Comparison of ENCODE assay signal across 22 cellular contexts in the genomic region with DNA sequence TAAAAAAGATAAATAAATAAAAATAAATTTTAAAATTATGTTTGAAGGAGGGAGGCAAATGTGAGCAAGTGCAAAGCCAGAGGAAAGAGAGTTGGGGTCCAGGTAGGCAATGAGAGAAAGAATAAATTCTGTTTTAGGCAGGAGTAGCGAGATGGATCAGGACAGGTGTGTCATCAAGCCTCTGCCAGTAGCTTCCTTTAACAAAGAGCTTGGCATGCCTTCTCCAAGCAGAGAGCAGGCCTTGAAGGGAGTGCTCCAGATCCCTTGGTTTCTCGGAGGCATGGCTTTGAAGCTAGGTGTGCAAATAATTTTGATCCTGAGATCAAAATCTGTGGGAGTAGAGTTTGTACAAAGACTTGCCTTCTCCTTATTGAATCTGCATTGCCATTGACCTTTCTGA. TPM values are rescaled to one million over a fixed set of nuclear protein-coding genes. Genes with fewer than 3 reads are reported as not detected.
DNase-seq lines count a peak whose midpoint lies in the region; ATAC-seq and TF ChIP-seq lines count a peak whose summit lies in the region.
"Had no signal": no experiment of that assay in that cellular context is flagged by ENCODE, and none has a peak within 500 bp of the region (broad histone marks: within the 10 kb centered on the region; RNA-seq: fewer than 3 reads in every experiment).

No MANE protein-coding gene starts in this region.

- H3K9me3 Mint-ChIP-seq in neural crest cell: no peaks in the 10 kb centered on the region
- no peaks in the 10 kb centered on the region for H3K9me3 Mint-ChIP-seq in H9
- H3K9me3 Mint-ChIP-seq in activated CD8-positive, alpha-beta memory T cell treated with anti-CD3 and anti-CD28 coated beads, Interleukin-2, amount 10 ng/mL, durations not matched to agents 7 days and 5 days (ENCODE audit: low read depth): no peaks in the 10 kb centered on the region
- H3K9me3 Mint-ChIP-seq: CD4-positive, alpha-beta memory T cell had no signal

- no peak overlapping the region for H3T11ph ChIP-seq in H9 (ENCODE audit: low read length)

- H3K27me3 ChIP-seq in heart right ventricle: no peaks in the 10 kb centered on the region
- H3K27me3 ChIP-seq in right atrium auricular region: no peaks in the 10 kb centered on the region
- H3K27me3 ChIP-seq in layer of hippocampus (ENCODE audit: control insufficient read depth, insufficient read depth, low read length): no peaks in the 10 kb centered on the region
- H3K27me3 ChIP-seq in vagina: no peaks in the 10 kb centered on the region
- H3K27me3 ChIP-seq in H9 (ENCODE audit: insufficient read depth, low read length): no peaks in the 10 kb centered on the region
- H3K27me3 ChIP-seq: Peyer's patch had no signal

- CTCF ChIA-PET in activated CD8-positive, alpha-beta memory T cell treated with anti-CD3 and anti-CD28 coated beads, Interleukin-2, amount 10 ng/mL, durations not matched to agents 7 days and 5 days (lab: Charles Lee): no interaction called here

- H3K27ac Mint-ChIP-seq in neural crest cell (ENCODE audit: unreplicated experiment) (peak overlapping the region; percentile 44), H9 (no peak overlapping the region)
- no peak overlapping the region for H3K27ac Mint-ChIP-seq in activated CD8-positive, alpha-beta memory T cell treated with anti-CD3 and anti-CD28 coated beads, Interleukin-2, amount 10 ng/mL, durations not matched to agents 7 days and 5 days
- H3K27ac Mint-ChIP-seq: CD4-positive, alpha-beta memory T cell had no signal

- WGBS in heart right ventricle, 2 donors: 86 to 88% methylated on average over 2 of the region's 2 CpGs
- WGBS in H9 (ENCODE audit: extremely low coverage, insufficient read length, low lambda C conversion rate): no CpG with 5 or more reads among the region's 2 CpGs

- H3K4me3 ChIP-seq in heart right ventricle: no peak overlapping the region
- no peak overlapping the region for H3K4me3 ChIP-seq in right atrium auricular region
- H3K4me3 ChIP-seq in vagina: no peak overlapping the region
- H3K4me3 ChIP-seq: Peyer's patch, SK-N-MC had no signal

- ATAC-seq in heart right ventricle: no peak
- no peak for ATAC-seq in activated CD8-positive, alpha-beta memory T cell treated with anti-CD3 and anti-CD28 coated beads, Interleukin-2, amount 10 ng/mL, durations not matched to agents 7 days and 5 days
- ATAC-seq: HCT116 had no signal

- H3K36me3 ChIP-seq in heart right ventricle: no peaks in the 10 kb centered on the region
- no peaks in the 10 kb centered on the region for H3K36me3 ChIP-seq in right atrium auricular region
- H3K36me3 ChIP-seq in vagina: no peaks in the 10 kb centered on the region
- H3K36me3 ChIP-seq: Peyer's patch had no signal

- H3K4me1 ChIP-seq in heart right ventricle (peaks cover 0 to 95% (median 35%) of the 10 kb centered on the region in 9 donors), right atrium auricular region (peaks cover 0 to 32% of the 10 kb centered on the region in 2 donors), vagina (no peaks in the 10 kb centered on the region), H9 (ENCODE audit: insufficient read depth, low read length) (no peaks in the 10 kb centered on the region)
- H3K4me1 ChIP-seq: Peyer's patch had no signal

- H2BK120ac ChIP-seq in H9 (ENCODE audit: low read depth, low read length, poor library complexity, severe bottlenecking): no peak overlapping the region

- H3K18ac ChIP-seq in H9 (ENCODE audit: insufficient read length, low read depth, low read length): no peak overlapping the region

- peak overlapping the region in 7 of 10 donors; percentile 35 to 88 (median 81) for H3K27ac ChIP-seq in heart right ventricle
- H3K27ac ChIP-seq in right atrium auricular region: peak overlapping the region in 1 of 2 donors; percentile 1
- peak overlapping the region; percentile 35 for H3K27ac ChIP-seq in layer of hippocampus (ENCODE audit: low read depth, low read length)
- no peak overlapping the region for H3K27ac ChIP-seq in vagina
- H3K27ac ChIP-seq in H9 (ENCODE audit: insufficient read length, low read depth, low read length): no peak overlapping the region
- H3K27ac ChIP-seq: Peyer's patch, SK-N-MC had no signal

- no peak overlapping the region for H4K5ac ChIP-seq in H9 (ENCODE audit: insufficient read length, low read depth, low read length)

- H2BK20ac ChIP-seq in H9 (ENCODE audit: low read depth, low read length, poor library complexity, severe bottlenecking): no peak overlapping the region

- no peak for TF ChIP-seq POLR2A in vagina (IDR thresholded peaks at IDR 0.05)

- H3K4ac ChIP-seq in H9 (ENCODE audit: low read depth, low read length): no peak overlapping the region

- no peak overlapping the region for H3K4me3 Mint-ChIP-seq in neural crest cell
- no peak overlapping the region for H3K4me3 Mint-ChIP-seq in H9
- H3K4me3 Mint-ChIP-seq in activated CD8-positive, alpha-beta memory T cell treated with anti-CD3 and anti-CD28 coated beads, Interleukin-2, amount 10 ng/mL, durations not matched to agents 7 days and 5 days: no peak overlapping the region
- H3K4me3 Mint-ChIP-seq: CD4-positive, alpha-beta memory T cell had no signal

- TF ChIP-seq CTCF in heart right ventricle (IDR thresholded peaks at IDR 0.05): no peak
- no peak for TF ChIP-seq CTCF in right atrium auricular region (IDR thresholded peaks at IDR 0.05)
- TF ChIP-seq CTCF in neural crest cell (conservative IDR thresholded peaks at IDR 0.05): no peak
- TF ChIP-seq CTCF in vagina (IDR thresholded peaks at IDR 0.05): no peak
- no peak for TF ChIP-seq CTCF in H9 (conservative IDR thresholded peaks at IDR 0.05)

- H2BK12ac ChIP-seq in H9 (ENCODE audit: insufficient read length, low read depth, low read length): no peak overlapping the region

- no peaks in the 10 kb centered on the region for H3K79me2 ChIP-seq in H9 (ENCODE audit: insufficient read depth, low read length)

- H3K27me3 Mint-ChIP-seq in neural crest cell (ENCODE audit: low read depth) (peaks cover 19% of the 10 kb centered on the region), H9 (ENCODE audit: low read depth) (no peaks in the 10 kb centered on the region)
- no peaks in the 10 kb centered on the region for H3K27me3 Mint-ChIP-seq in activated CD8-positive, alpha-beta memory T cell treated with anti-CD3 and anti-CD28 coated beads, Interleukin-2, amount 10 ng/mL, durations not matched to agents 7 days and 5 days
- H3K27me3 Mint-ChIP-seq: CD4-positive, alpha-beta memory T cell had no signal

- H4K91ac ChIP-seq in H9 (ENCODE audit: insufficient read length, low read depth, low read length): no peak overlapping the region

- H3K23ac ChIP-seq in H9 (ENCODE audit: insufficient read length, low read depth, low read length): no peak overlapping the region

- H2BK5ac ChIP-seq in H9 (ENCODE audit: insufficient read length, low read length): no peak overlapping the region

- intact Hi-C loops in heart right ventricle (cut with DNase I): loop anchor here in 2 of 10 donors (5.0 kb wide), 2 partner anchors 56 to 131 kb away; a partner anchor contains a TSS
- intact Hi-C loops in vagina (cut with DNase I): no loop called here

- H3K9me3 ChIP-seq in heart right ventricle (no peaks in the 10 kb centered on the region), right atrium auricular region (no peaks in the 10 kb centered on the region), vagina (no peaks in the 10 kb centered on the region), H9 (ENCODE audit: control insufficient read depth, low read depth, low read length) (no peaks in the 10 kb centered on the region)
- H3K9me3 ChIP-seq: Peyer's patch had no signal

- no peak overlapping the region for H3K9ac ChIP-seq in H9 (ENCODE audit: extremely low read depth, insufficient read length, low read length)

- no peak overlapping the region for H3K4me2 ChIP-seq in H9 (ENCODE audit: insufficient read depth, insufficient read length, low read length)

- no peak overlapping the region for H2AFZ ChIP-seq in H9 (ENCODE audit: low read length)

- H3K4me1 Mint-ChIP-seq in neural crest cell (peaks cover 45% of the 10 kb centered on the region), H9 (no peaks in the 10 kb centered on the region)
- H3K4me1 Mint-ChIP-seq in activated CD8-positive, alpha-beta memory T cell treated with anti-CD3 and anti-CD28 coated beads, Interleukin-2, amount 10 ng/mL, durations not matched to agents 7 days and 5 days: no peaks in the 10 kb centered on the region
- H3K4me1 Mint-ChIP-seq: CD4-positive, alpha-beta memory T cell had no signal

- DNase-seq in heart right ventricle (no peak), right atrium auricular region (ENCODE audit: low spot score) (no peak), neural crest cell (ENCODE audit: low read depth, low spot score) (no peak), vagina (ENCODE audit: extremely low spot score in 2 of 2) (no peak), H9 (no peak)
- no peak for DNase-seq in activated CD8-positive, alpha-beta memory T cell treated with anti-CD3 and anti-CD28 coated beads, Interleukin-2, amount 10 ng/mL, durations not matched to agents 7 days and 5 days
- DNase-seq: C1 segment of cervical spinal cord; CD4-positive, alpha-beta memory T cell; COR-L47; DND-41; NCI-H1092; NCI-H1417 treated with DMSO at 0.1 percent for 48 hours; NCI-H1694 treated with DMSO at 0.1 percent for 48 hours; NCI-H2081; NCI-H2227 treated with DMSO at 0.1 percent for 48 hours; NCI-H526 treated with DMSO at 0.1 percent for 48 hours; OCI-M1; Peyer's patch; SHP77 treated with DMSO at 0.1 percent for 48 hours had no signal

- no peak overlapping the region for H3K56ac ChIP-seq in H9 (ENCODE audit: insufficient read length, low read depth, low read length)

- no peaks in the 10 kb centered on the region for H3K79me1 ChIP-seq in H9 (ENCODE audit: insufficient read depth, low read depth, low read length, poor library complexity, severe bottlenecking)

- H2AK5ac ChIP-seq in H9 (ENCODE audit: insufficient read length, low read length): no peak overlapping the region

- no peak overlapping the region for H3K14ac ChIP-seq in H9 (ENCODE audit: insufficient read depth, low read length)

- no peak overlapping the region for H4K8ac ChIP-seq in H9 (replicated peaks; ENCODE audit: insufficient read length, low read depth, low read length)

- no peaks in the 10 kb centered on the region for H3K23me2 ChIP-seq in H9 (ENCODE audit: insufficient read length, low read depth, low read length, poor library complexity, severe bottlenecking)

- H4K20me1 ChIP-seq in H9 (ENCODE audit: control insufficient read depth, insufficient read depth, insufficient read length): no peaks in the 10 kb centered on the region

- H3K36me3 Mint-ChIP-seq in neural crest cell (ENCODE audit: low read depth): no peaks in the 10 kb centered on the region
- H3K36me3 Mint-ChIP-seq in H9 (ENCODE audit: insufficient read depth in 1 of 3, low read depth in 3 of 3): no peaks in the 10 kb centered on the region
- no peaks in the 10 kb centered on the region for H3K36me3 Mint-ChIP-seq in activated CD8-positive, alpha-beta memory T cell treated with anti-CD3 and anti-CD28 coated beads, Interleukin-2, amount 10 ng/mL, durations not matched to agents 7 days and 5 days
- H3K36me3 Mint-ChIP-seq: CD4-positive, alpha-beta memory T cell had no signal

- H2BK15ac ChIP-seq in H9 (ENCODE audit: low read depth, low read length): no peak overlapping the region

RNA-seq across cellular contexts. Expression of a gene that starts 33.4 kb away (rescaled TPM):
- total RNA-seq in heart right ventricle (10 to 100 TPM in 2 of 10 donors, 1 to 10 TPM in 8; 5.5 to 11.7 (median 7.4) TPM), right atrium auricular region (10 to 100 TPM in 1 of 2 donors, 1 to 10 TPM in 1; 7.5 to 14.4 TPM), neural crest cell (23.4 and 23.7 TPM in 2 replicates), vagina (19.2 TPM), H9 (2021) (5.8 and 9.0 TPM in 2 replicates)
- polyA plus RNA-seq in heart right ventricle: 1 to 10 TPM; 7.3 to 9.8 TPM
- under 1 TPM; 0.66 to 0.82 TPM for total RNA-seq in activated CD8-positive, alpha-beta memory T cell treated with anti-CD3 and anti-CD28 coated beads, Interleukin-2, amount 10 ng/mL, durations not matched to agents 7 days and 5 days

RNA-seq across cellular contexts. Expression of a gene that starts 33.5 kb away (rescaled TPM):
- total RNA-seq in heart right ventricle (10 to 100 TPM in 1 of 10 donors, 1 to 10 TPM in 9; 4.5 to 10.2 (median 6.5) TPM), right atrium auricular region (1 to 10 TPM; 4.1 to 5.4 TPM), neural crest cell (77.9 and 84.4 TPM in 2 replicates), vagina (7.9 TPM), H9 (2021) (88.4 and 93.9 TPM in 2 replicates)
- polyA plus RNA-seq in heart right ventricle: 10 to 100 TPM in 1 of 2 donors, 1 to 10 TPM in 1; 6.5 to 25.7 TPM
- total RNA-seq in activated CD8-positive, alpha-beta memory T cell treated with anti-CD3 and anti-CD28 coated beads, Interleukin-2, amount 10 ng/mL, durations not matched to agents 7 days and 5 days: 10 to 100 TPM; 20.9 to 24.4 TPM

Comparison
In these comparisons a context has a peak if more than half of its experiments do, and no peak if none do; other contexts are left out.
1. H3K27ac ChIP-seq: peak in heart right ventricle (7 of 10) and layer of hippocampus (single experiment); none in vagina (single experiment) and H9 (single experiment).